In genomic region chr5:35924950-35925722, GRCh38 we compare ENCODE assay signal across 8 cellular contexts. TPM values are rescaled to one million over a fixed set of nuclear protein-coding genes. Genes with fewer than 3 reads are reported as not detected.
A peak's percentile ranks its signal among the peaks of the same experiment; 100 is the strongest.
DNase-seq lines count a peak whose midpoint lies in the region; ATAC-seq and TF ChIP-seq lines count a peak whose summit lies in the region.

No MANE protein-coding gene starts in this region.

- TF ChIP-seq POLR2A in HCT116 (IDR thresholded peaks at IDR 0.05; ENCODE audit: borderline replicate concordance, extremely low read depth, insufficient read depth, insufficient read length) = no peak

- POLR2A ChIA-PET in HCT116 (lab: Charles Lee) = no interaction called here

- RAD21 ChIA-PET in HCT116 (lab: Charles Lee; ENCODE audit: low non-redundant PET in 1 of 2, low total read pairs in 2 of 2, uncharacterized antibody in 2 of 2, unreplicated experiment in 2 of 2) = interaction anchor here in 1 of 2 experiments (0.6 to 1.0 kb wide), 2 partner anchors 41 to 274 kb away, joined by 3 read pairs; no protein-coding TSS in a partner anchor

- H4K20me1 ChIP-seq in HCT116 (ENCODE audit: insufficient read depth) = no peaks in the 10 kb centered on the region

- peak; percentile 35 to 50 (median 45); a peak in 5 of 6 replicates for TF ChIP-seq CTCF in HCT116 (IDR thresholded peaks at IDR 0.05 in 2 of 3, conservative IDR thresholded peaks at IDR 0.05 in 1 of 3; ENCODE audit: borderline replicate concordance in 1 of 3, insufficient read depth in 1 of 3, low read depth in 2 of 3, low read length in 2 of 3)

- peak; percentile 85 for ATAC-seq in HCT116
- no peak for ATAC-seq in GM18870 (IDR thresholded peaks at IDR 0.05; ENCODE audit: unreplicated experiment)

- no peak overlapping the region for H3K4me2 ChIP-seq in HCT116 (ENCODE audit: low read length)

- H3K9me3 ChIP-seq in HCT116 (ENCODE audit: control insufficient read depth in 1 of 2, insufficient read depth in 1 of 2, low read depth in 1 of 2, low read length in 2 of 2) = no peaks in the 10 kb centered on the region

- no peak overlapping the region for H3K4me3 ChIP-seq in HCT116 (replicated peaks in 1 of 2; ENCODE audit: low read depth in 1 of 2, low read length in 2 of 2)

- CTCF ChIA-PET in HCT116 (lab: Charles Lee) = interaction anchor here (0.7 to 2.7 kb wide), 5 partner anchors 9 to 274 kb away, joined by 3 to 33 read pairs (median 4); no protein-coding TSS in a partner anchor

- H3K27me3 ChIP-seq in HCT116 (ENCODE audit: insufficient read depth, low read length) = peaks cover 41% of the 10 kb centered on the region

- H3K9me2 ChIP-seq in HCT116 (ENCODE audit: insufficient read depth) = no peaks in the 10 kb centered on the region

- peak; percentile 86 for DNase-seq in GM03348 (ENCODE audit: low spot score)
- peak; percentile 21 for DNase-seq in HCT116 (ENCODE audit: low read depth, low spot score)
- peak; percentile 16 for DNase-seq in NCI-H2227 treated with DMSO at 0.1 percent for 48 hours (lab: John Stamatoyannopoulos, UW)
- peak; percentile 86 to 91 for DNase-seq in activated CD4-positive, alpha-beta T cell treated with anti-CD3 and anti-CD28 coated beads, Interleukin-2, amount 50 U/mL, for 48 hours
- peak; percentile 74 for DNase-seq in dermis blood vessel endothelial cell
- DNase-seq in lung microvascular endothelial cell (ENCODE audit: low read depth in 2 of 2) = peak; percentile 69 to 72
- peak; percentile 72 to 77 for DNase-seq in stimulated activated CD8-positive, alpha-beta memory T cell treated with anti-CD3 and anti-CD28 coated beads, Interleukin-15, amount 100 ng/mL, for 4 hours (ENCODE audit: low read depth in 2 of 2)

- no peaks in the 10 kb centered on the region for H3K4me1 ChIP-seq in HCT116 (ENCODE audit: control insufficient read depth in 1 of 2, insufficient read depth in 2 of 2, low read length in 2 of 2)

- TF ChIP-seq RAD21 in HCT116 (IDR thresholded peaks at IDR 0.05; ENCODE audit: low read depth) = peak; percentile 60

- no peak overlapping the region for H3K9ac ChIP-seq in HCT116 (ENCODE audit: low read length)

- intact Hi-C loops in HCT116 (cut with micrococcal nuclease) = loop anchor here (5.0 kb wide), 1 partner anchor 1453 kb away; no protein-coding TSS in a partner anchor

- H3K27ac ChIP-seq in HCT116 (ENCODE audit: low read depth, low read length) = no peak overlapping the region

- no peaks in the 10 kb centered on the region for H3K79me2 ChIP-seq in HCT116 (ENCODE audit: insufficient read depth, low read length)

- H2AFZ ChIP-seq in HCT116 (ENCODE audit: low read depth, low read length, poor library complexity, severe bottlenecking) = no peak overlapping the region

- H3K36me3 ChIP-seq in HCT116 (ENCODE audit: control insufficient read depth in 1 of 2, insufficient read depth in 2 of 2, low read length in 2 of 2) = no peaks in the 10 kb centered on the region

- BruUV-seq in HCT116 (replicated peaks; lab: Mats Ljungman, UMichigan) = no TSS peak

TF ChIP-seq in HCT116, 20 proteins besides CTCF, POLR2A, EP300 and RAD21:
- TF ChIP-seq MAX (IDR thresholded peaks at IDR 0.05) (0 out of 2 replicates have a peak, but pooled peaks have one; percentile 25), YY1 (IDR thresholded peaks at IDR 0.05; ENCODE audit: extremely low read depth, insufficient replicate concordance, low read depth, low read length) (no peak), ATF3 (IDR thresholded peaks at IDR 0.05) (no peak)

RNA-seq across cellular contexts. Expression of gene CAPSL, which starts 13.3 kb away (rescaled TPM):
- total RNA-seq in HCT116 (2021; ENCODE audit: unreplicated experiment) (not detected), dermis blood vessel endothelial cell (not detected in 2 replicates), lung microvascular endothelial cell (not detected in 2 replicates)
- polyA plus RNA-seq in HCT116 (2012) = not detected in 2 replicates

Comparison
In these comparisons a context has a peak if more than half of its experiments do, and no peak if none do; other contexts are left out.
1. DNase-seq: peak in every context shown above with its lines; median percentile 88 in activated CD4-positive, alpha-beta T cell treated with anti-CD3 and anti-CD28 coated beads, Interleukin-2, amount 50 U/mL, for 48 hours; 86 in GM03348; 74 in stimulated activated CD8-positive, alpha-beta memory T cell treated with anti-CD3 and anti-CD28 coated beads, Interleukin-15, amount 100 ng/mL, for 4 hours; 74 in dermis blood vessel endothelial cell; 70 in lung microvascular endothelial cell; 21 in HCT116; 16 in NCI-H2227 treated with DMSO at 0.1 percent for 48 hours.